In the genomic region with DNA sequence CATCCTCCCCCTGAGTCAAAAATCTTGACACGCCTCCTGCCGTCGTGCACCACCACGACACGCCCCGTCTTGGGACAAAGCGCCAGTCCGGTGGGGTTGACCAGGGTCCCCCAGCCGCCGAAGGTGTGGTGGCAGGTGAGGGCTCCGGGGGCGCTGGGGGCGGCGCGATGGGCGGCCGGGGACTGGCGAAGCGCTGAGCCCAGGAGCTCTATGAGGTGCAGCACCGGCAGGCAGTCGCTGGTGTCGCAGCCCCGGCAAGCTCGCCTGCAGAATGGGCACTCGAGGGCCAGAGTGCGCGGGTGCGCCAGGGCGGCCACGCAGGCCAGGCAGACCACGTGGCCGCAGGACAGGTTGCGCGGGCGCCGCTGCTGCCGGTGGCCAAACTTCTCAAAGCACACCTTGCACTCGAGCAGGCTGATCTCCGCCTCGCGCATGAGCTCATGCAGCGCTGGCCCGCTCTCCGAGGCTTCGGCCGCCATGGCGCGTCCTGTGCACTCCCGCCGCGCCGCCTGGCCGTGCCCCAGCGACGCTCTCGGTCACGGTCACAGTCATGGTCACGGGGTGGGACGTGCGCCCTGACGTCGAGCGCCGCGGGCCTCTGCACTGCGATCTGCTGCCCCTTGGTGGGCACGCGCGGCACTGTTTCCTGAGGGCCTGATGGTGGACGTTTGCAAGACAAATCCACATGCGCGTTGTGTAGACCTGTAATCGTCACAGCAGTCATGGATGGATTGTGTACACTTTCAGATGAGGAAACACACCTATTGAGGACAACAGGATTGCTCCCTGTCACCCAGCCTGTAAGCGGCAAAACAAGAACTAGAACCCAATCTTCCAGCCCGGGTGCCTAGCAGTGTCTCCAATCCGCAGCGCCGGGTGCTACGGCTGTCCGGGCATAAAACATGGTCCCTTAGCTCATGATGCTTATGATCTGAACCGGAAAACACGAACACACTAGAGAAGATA, we compare ENCODE assay signal across 1 cellular context.
TF ChIP-seq lines count a peak whose summit lies in the region.

A gene (minus strand): TSS at position 550 of the 966 bp plus-strand sequence. CDS start 71 bp downstream, at position 479.

TF ChIP-seq in GM12878, 131 proteins besides CTCF, POLR2A, EP300 and RAD21 (continued from another document and continues in another):
- TF ChIP-seq, protein P1, sequence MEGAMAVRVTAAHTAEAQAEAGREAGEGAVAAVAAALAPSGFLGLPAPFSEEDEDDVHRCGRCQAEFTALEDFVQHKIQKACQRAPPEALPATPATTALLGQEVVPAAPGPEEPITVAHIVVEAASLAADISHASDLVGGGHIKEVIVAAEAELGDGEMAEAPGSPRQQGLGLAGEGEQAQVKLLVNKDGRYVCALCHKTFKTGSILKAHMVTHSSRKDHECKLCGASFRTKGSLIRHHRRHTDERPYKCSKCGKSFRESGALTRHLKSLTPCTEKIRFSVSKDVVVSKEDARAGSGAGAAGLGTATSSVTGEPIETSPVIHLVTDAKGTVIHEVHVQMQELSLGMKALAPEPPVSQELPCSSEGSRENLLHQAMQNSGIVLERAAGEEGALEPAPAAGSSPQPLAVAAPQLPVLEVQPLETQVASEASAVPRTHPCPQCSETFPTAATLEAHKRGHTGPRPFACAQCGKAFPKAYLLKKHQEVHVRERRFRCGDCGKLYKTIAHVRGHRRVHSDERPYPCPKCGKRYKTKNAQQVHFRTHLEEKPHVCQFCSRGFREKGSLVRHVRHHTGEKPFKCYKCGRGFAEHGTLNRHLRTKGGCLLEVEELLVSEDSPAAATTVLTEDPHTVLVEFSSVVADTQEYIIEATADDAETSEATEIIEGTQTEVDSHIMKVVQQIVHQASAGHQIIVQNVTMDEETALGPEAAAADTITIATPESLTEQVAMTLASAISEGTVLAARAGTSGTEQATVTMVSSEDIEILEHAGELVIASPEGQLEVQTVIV (IDR thresholded peaks at IDR 0.05; ENCODE audit: borderline replicate concordance, partially characterized antibody): no peak
- no peak for TF ChIP-seq NR2C2 (IDR thresholded peaks at IDR 0.05; ENCODE audit: borderline replicate concordance, control insufficient read depth, insufficient read length, low read depth)
- no peak for TF ChIP-seq MEF2B (IDR thresholded peaks at IDR 0.05; ENCODE audit: partially characterized antibody, poor library complexity, severe bottlenecking)
- TF ChIP-seq CREB1 (IDR thresholded peaks at IDR 0.05; ENCODE audit: low read depth): peak; percentile 83; the same call in 1 of the 2 replicates
- TF ChIP-seq SPI1 (IDR thresholded peaks at IDR 0.05; ENCODE audit: borderline replicate concordance, insufficient read depth, low read depth, low read length): no peak
- no peak for TF ChIP-seq KDM1A (IDR thresholded peaks at IDR 0.05; ENCODE audit: borderline replicate concordance)
- no peak for TF ChIP-seq EZH2 (IDR thresholded peaks at IDR 0.05; ENCODE audit: borderline replicate concordance, control insufficient read depth, low read depth, low read length)
- TF ChIP-seq YY1 (IDR thresholded peaks at IDR 0.05; ENCODE audit: low read depth, low read length): peak; percentile 90
- TF ChIP-seq SUZ12 (IDR thresholded peaks at IDR 0.05; ENCODE audit: unreplicated experiment): no peak
- TF ChIP-seq BRCA1 (IDR thresholded peaks at IDR 0.05; ENCODE audit: low read depth, low read length): no peak
- TF ChIP-seq, protein P2, sequence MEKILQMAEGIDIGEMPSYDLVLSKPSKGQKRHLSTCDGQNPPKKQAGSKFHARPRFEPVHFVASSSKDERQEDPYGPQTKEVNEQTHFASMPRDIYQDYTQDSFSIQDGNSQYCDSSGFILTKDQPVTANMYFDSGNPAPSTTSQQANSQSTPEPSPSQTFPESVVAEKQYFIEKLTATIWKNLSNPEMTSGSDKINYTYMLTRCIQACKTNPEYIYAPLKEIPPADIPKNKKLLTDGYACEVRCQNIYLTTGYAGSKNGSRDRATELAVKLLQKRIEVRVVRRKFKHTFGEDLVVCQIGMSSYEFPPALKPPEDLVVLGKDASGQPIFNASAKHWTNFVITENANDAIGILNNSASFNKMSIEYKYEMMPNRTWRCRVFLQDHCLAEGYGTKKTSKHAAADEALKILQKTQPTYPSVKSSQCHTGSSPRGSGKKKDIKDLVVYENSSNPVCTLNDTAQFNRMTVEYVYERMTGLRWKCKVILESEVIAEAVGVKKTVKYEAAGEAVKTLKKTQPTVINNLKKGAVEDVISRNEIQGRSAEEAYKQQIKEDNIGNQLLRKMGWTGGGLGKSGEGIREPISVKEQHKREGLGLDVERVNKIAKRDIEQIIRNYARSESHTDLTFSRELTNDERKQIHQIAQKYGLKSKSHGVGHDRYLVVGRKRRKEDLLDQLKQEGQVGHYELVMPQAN (conservative IDR thresholded peaks at IDR 0.05): no peak
- TF ChIP-seq IKZF1 (conservative IDR thresholded peaks at IDR 0.05): peak; percentile 24
- TF ChIP-seq, protein P3, sequence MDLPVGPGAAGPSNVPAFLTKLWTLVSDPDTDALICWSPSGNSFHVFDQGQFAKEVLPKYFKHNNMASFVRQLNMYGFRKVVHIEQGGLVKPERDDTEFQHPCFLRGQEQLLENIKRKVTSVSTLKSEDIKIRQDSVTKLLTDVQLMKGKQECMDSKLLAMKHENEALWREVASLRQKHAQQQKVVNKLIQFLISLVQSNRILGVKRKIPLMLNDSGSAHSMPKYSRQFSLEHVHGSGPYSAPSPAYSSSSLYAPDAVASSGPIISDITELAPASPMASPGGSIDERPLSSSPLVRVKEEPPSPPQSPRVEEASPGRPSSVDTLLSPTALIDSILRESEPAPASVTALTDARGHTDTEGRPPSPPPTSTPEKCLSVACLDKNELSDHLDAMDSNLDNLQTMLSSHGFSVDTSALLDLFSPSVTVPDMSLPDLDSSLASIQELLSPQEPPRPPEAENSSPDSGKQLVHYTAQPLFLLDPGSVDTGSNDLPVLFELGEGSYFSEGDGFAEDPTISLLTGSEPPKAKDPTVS (IDR thresholded peaks at IDR 0.05; ENCODE audit: low read depth, low read length): no peak
- TF ChIP-seq, protein P4, sequence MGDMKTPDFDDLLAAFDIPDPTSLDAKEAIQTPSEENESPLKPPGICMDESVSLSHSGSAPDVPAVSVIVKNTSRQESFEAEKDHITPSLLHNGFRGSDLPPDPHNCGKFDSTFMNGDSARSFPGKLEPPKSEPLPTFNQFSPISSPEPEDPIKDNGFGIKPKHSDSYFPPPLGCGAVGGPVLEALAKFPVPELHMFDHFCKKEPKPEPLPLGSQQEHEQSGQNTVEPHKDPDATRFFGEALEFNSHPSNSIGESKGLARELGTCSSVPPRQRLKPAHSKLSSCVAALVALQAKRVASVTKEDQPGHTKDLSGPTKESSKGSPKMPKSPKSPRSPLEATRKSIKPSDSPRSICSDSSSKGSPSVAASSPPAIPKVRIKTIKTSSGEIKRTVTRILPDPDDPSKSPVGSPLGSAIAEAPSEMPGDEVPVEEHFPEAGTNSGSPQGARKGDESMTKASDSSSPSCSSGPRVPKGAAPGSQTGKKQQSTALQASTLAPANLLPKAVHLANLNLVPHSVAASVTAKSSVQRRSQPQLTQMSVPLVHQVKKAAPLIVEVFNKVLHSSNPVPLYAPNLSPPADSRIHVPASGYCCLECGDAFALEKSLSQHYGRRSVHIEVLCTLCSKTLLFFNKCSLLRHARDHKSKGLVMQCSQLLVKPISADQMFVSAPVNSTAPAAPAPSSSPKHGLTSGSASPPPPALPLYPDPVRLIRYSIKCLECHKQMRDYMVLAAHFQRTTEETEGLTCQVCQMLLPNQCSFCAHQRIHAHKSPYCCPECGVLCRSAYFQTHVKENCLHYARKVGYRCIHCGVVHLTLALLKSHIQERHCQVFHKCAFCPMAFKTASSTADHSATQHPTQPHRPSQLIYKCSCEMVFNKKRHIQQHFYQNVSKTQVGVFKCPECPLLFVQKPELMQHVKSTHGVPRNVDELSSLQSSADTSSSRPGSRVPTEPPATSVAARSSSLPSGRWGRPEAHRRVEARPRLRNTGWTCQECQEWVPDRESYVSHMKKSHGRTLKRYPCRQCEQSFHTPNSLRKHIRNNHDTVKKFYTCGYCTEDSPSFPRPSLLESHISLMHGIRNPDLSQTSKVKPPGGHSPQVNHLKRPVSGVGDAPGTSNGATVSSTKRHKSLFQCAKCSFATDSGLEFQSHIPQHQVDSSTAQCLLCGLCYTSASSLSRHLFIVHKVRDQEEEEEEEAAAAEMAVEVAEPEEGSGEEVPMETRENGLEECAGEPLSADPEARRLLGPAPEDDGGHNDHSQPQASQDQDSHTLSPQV (IDR thresholded peaks at IDR 0.05): no peak
- TF ChIP-seq, protein P5, sequence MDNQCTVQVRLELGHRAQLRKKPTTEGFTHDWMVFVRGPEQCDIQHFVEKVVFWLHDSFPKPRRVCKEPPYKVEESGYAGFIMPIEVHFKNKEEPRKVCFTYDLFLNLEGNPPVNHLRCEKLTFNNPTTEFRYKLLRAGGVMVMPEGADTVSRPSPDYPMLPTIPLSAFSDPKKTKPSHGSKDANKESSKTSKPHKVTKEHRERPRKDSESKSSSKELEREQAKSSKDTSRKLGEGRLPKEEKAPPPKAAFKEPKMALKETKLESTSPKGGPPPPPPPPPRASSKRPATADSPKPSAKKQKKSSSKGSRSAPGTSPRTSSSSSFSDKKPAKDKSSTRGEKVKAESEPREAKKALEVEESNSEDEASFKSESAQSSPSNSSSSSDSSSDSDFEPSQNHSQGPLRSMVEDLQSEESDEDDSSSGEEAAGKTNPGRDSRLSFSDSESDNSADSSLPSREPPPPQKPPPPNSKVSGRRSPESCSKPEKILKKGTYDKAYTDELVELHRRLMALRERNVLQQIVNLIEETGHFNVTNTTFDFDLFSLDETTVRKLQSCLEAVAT (IDR thresholded peaks at IDR 0.05): no peak
- TF ChIP-seq CBX3 (IDR thresholded peaks at IDR 0.05; ENCODE audit: borderline replicate concordance, low read depth): no peak
- TF ChIP-seq, protein P6, sequence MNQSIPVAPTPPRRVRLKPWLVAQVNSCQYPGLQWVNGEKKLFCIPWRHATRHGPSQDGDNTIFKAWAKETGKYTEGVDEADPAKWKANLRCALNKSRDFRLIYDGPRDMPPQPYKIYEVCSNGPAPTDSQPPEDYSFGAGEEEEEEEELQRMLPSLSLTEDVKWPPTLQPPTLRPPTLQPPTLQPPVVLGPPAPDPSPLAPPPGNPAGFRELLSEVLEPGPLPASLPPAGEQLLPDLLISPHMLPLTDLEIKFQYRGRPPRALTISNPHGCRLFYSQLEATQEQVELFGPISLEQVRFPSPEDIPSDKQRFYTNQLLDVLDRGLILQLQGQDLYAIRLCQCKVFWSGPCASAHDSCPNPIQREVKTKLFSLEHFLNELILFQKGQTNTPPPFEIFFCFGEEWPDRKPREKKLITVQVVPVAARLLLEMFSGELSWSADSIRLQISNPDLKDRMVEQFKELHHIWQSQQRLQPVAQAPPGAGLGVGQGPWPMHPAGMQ (IDR thresholded peaks at IDR 0.05; ENCODE audit: borderline replicate concordance): no peak
- TF ChIP-seq, protein P7, sequence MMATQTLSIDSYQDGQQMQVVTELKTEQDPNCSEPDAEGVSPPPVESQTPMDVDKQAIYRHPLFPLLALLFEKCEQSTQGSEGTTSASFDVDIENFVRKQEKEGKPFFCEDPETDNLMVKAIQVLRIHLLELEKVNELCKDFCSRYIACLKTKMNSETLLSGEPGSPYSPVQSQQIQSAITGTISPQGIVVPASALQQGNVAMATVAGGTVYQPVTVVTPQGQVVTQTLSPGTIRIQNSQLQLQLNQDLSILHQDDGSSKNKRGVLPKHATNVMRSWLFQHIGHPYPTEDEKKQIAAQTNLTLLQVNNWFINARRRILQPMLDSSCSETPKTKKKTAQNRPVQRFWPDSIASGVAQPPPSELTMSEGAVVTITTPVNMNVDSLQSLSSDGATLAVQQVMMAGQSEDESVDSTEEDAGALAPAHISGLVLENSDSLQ (IDR thresholded peaks at IDR 0.05): no peak
- TF ChIP-seq, protein P8, sequence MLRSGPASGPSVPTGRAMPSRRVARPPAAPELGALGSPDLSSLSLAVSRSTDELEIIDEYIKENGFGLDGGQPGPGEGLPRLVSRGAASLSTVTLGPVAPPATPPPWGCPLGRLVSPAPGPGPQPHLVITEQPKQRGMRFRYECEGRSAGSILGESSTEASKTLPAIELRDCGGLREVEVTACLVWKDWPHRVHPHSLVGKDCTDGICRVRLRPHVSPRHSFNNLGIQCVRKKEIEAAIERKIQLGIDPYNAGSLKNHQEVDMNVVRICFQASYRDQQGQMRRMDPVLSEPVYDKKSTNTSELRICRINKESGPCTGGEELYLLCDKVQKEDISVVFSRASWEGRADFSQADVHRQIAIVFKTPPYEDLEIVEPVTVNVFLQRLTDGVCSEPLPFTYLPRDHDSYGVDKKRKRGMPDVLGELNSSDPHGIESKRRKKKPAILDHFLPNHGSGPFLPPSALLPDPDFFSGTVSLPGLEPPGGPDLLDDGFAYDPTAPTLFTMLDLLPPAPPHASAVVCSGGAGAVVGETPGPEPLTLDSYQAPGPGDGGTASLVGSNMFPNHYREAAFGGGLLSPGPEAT (IDR thresholded peaks at IDR 0.05; ENCODE audit: low read depth): no peak
- TF ChIP-seq TBL1XR1 (IDR thresholded peaks at IDR 0.05; ENCODE audit: low read depth, low read length): no peak
- TF ChIP-seq JUNB (IDR thresholded peaks at IDR 0.05): no peak
- no peak for TF ChIP-seq GABPA (IDR thresholded peaks at IDR 0.05; ENCODE audit: low read depth)
- no peak for TF ChIP-seq YBX1 (IDR thresholded peaks at IDR 0.05)
- TF ChIP-seq ZNF622 (IDR thresholded peaks at IDR 0.05): no peak
- peak in 1 of 2 experiments; percentile 87; a peak in 1 of 3 replicates for TF ChIP-seq EGR1 (IDR thresholded peaks at IDR 0.05; ENCODE audit: borderline replicate concordance in 1 of 2, low read depth in 2 of 2, low read length in 2 of 2)
- TF ChIP-seq, protein P9, sequence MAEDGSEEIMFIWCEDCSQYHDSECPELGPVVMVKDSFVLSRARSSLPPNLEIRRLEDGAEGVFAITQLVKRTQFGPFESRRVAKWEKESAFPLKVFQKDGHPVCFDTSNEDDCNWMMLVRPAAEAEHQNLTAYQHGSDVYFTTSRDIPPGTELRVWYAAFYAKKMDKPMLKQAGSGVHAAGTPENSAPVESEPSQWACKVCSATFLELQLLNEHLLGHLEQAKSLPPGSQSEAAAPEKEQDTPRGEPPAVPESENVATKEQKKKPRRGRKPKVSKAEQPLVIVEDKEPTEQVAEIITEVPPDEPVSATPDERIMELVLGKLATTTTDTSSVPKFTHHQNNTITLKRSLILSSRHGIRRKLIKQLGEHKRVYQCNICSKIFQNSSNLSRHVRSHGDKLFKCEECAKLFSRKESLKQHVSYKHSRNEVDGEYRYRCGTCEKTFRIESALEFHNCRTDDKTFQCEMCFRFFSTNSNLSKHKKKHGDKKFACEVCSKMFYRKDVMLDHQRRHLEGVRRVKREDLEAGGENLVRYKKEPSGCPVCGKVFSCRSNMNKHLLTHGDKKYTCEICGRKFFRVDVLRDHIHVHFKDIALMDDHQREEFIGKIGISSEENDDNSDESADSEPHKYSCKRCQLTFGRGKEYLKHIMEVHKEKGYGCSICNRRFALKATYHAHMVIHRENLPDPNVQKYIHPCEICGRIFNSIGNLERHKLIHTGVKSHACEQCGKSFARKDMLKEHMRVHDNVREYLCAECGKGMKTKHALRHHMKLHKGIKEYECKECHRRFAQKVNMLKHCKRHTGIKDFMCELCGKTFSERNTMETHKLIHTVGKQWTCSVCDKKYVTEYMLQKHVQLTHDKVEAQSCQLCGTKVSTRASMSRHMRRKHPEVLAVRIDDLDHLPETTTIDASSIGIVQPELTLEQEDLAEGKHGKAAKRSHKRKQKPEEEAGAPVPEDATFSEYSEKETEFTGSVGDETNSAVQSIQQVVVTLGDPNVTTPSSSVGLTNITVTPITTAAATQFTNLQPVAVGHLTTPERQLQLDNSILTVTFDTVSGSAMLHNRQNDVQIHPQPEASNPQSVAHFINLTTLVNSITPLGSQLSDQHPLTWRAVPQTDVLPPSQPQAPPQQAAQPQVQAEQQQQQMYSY (CRISPR knock-in tag; IDR thresholded peaks at IDR 0.05): no peak
- TF ChIP-seq, protein P10, sequence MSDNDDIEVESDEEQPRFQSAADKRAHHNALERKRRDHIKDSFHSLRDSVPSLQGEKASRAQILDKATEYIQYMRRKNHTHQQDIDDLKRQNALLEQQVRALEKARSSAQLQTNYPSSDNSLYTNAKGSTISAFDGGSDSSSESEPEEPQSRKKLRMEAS (IDR thresholded peaks at IDR 0.05; ENCODE audit: low read depth, low read length): 0 out of 2 replicates have a peak, but pooled peaks have one; percentile 26
